In the genomic region with DNA sequence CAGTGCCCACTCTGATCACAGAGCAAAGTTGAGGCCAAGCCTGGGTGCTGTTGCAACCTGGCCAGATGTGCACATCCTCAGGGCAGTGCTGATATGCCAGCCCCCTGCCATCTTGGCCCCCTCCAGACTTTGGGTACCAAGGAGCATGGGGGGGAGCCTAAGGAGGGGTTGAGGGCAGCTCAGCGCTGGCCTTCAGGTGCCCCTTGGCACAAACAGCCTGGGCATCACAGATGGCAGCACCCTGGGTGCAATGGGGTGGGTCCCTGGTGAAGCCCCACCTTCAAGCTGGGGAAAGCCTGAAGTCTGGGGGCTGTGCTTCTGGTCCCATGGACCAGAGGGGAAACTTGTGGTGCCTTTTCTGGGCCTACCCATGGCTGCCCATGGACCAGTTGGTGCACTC, we compare ENCODE assay signal across 3 cellular contexts.
"Had no signal": no experiment of that assay in that cellular context is flagged by ENCODE, and none has a peak within 500 bp of the region (broad histone marks: within the 10 kb centered on the region; RNA-seq: fewer than 3 reads in every experiment).

No MANE protein-coding gene starts in this region.

- H3K4me3 ChIP-seq: GM12878 had no signal

- ATAC-seq: GM12878 had no signal

- DNase-seq: GDM1, GF-D8 had no signal
